Comparison of ENCODE assay signal across 21 cellular contexts in the genomic region with DNA sequence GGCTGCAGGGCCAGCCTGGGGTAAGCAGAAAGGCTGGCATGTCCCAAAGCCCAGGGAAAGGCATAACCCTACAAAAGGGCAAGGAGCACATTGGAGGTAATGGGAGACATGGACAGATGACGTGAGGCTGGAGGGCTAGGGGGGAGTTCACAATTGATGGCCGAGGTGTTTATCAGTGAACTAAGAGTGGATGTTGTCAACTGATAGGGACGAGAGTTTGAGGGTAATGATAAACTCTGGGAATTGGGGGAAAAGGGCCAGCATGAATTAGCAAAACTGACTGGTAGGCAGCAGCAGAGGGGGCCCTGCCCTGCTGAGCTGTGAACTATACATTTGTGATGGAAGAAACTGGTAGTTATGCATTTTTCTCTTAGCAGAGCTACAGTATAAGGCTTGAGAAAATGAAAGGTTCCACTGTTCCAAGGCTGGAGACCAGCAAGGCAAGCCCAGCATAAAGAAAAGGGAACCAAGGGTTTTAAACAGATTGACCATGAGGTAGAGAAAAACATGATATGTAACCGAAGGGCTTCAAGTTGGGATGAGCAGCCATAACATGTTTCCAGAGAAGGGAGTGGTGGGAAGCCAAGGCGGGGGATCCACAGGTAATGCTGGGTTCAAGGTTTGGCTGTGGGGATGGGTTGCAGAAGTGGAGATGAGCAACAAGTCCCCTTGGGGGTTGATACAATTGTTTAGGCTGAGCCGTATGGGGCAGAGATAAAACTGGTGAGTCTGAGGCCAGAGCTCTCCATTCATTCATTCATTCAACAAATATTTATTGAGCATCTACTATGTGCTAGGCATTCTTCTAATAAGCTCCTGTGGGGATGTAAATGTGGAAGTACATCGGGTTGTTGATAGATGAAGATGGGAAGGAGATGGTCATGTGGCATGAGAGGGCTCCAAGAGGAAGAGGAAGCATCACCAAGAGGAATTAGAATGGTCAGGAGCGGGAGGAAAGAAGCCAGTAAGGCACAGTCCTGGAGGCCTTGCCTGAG.
A peak's percentile ranks its signal among the peaks of the same experiment; 100 is the strongest.
DNase-seq lines count a peak whose midpoint lies in the region; ATAC-seq lines count a peak whose summit lies in the region.
"Had no signal": no experiment of that assay in that cellular context is flagged by ENCODE, and none has a peak within 500 bp of the region (broad histone marks: within the 10 kb centered on the region; RNA-seq: fewer than 3 reads in every experiment).

No MANE protein-coding gene starts in this region.

- no peaks in the 10 kb centered on the region for H3K27me3 ChIP-seq in CD8-positive, alpha-beta memory T cell (ENCODE audit: insufficient read depth, low read length, poor library complexity, severe bottlenecking)
- peaks cover 60 to 90% of the 10 kb centered on the region in 2 experiments for H3K27me3 ChIP-seq in mesenchymal stem cell (ENCODE audit: control insufficient read depth in 1 of 2, insufficient read depth in 1 of 2, low read length in 2 of 2)
- H3K27me3 ChIP-seq: testis, vagina had no signal

- H2BK5ac ChIP-seq in mesenchymal stem cell (ENCODE audit: low read depth, low read length, poor library complexity, severe bottlenecking): no peak overlapping the region

- H3K23ac ChIP-seq in mesenchymal stem cell (ENCODE audit: low read length in 2 of 2): no peak overlapping the region

- no peaks in the 10 kb centered on the region for H3K9me3 Mint-ChIP-seq in activated T-cell treated with anti-CD3 and anti-CD28 coated beads, Interleukin-2, amount 50 U/mL, for 24 hours
- H3K9me3 Mint-ChIP-seq in CD8-positive, alpha-beta memory T cell: no peaks in the 10 kb centered on the region
- no peaks in the 10 kb centered on the region for H3K9me3 Mint-ChIP-seq in activated T-helper 17 cell treated with anti-CD3 and anti-CD28 coated beads, Interleukin-2, amount 50 U/mL, for 72 hours
- no peaks in the 10 kb centered on the region for H3K9me3 Mint-ChIP-seq in natural killer cell treated with Interleukin-12 subunit alpha and Interleukin-12 subunit beta and Interleukin-15 and Interleukin-18, amount 100 ng/mL, for 72 hours
- H3K9me3 Mint-ChIP-seq: GM23338, memory B cell had no signal

- no peaks in the 10 kb centered on the region for H3K36me3 Mint-ChIP-seq in activated T-cell treated with anti-CD3 and anti-CD28 coated beads, Interleukin-2, amount 50 U/mL, for 24 hours (ENCODE audit: low read depth)
- no peaks in the 10 kb centered on the region for H3K36me3 Mint-ChIP-seq in CD8-positive, alpha-beta memory T cell
- no peaks in the 10 kb centered on the region for H3K36me3 Mint-ChIP-seq in activated T-helper 17 cell treated with anti-CD3 and anti-CD28 coated beads, Interleukin-2, amount 50 U/mL, for 72 hours (ENCODE audit: low read depth)
- no peaks in the 10 kb centered on the region for H3K36me3 Mint-ChIP-seq in natural killer cell treated with Interleukin-12 subunit alpha and Interleukin-12 subunit beta and Interleukin-15 and Interleukin-18, amount 100 ng/mL, for 72 hours
- H3K36me3 Mint-ChIP-seq: memory B cell had no signal

- peak overlapping the region; percentile 16 for H3K27ac Mint-ChIP-seq in activated T-cell treated with anti-CD3 and anti-CD28 coated beads, Interleukin-2, amount 50 U/mL, for 24 hours
- peak overlapping the region in 5 of 8 donors; percentile 32 to 73 (median 44) for H3K27ac Mint-ChIP-seq in CD8-positive, alpha-beta memory T cell
- peak overlapping the region; percentile 34 for H3K27ac Mint-ChIP-seq in activated T-helper 17 cell treated with anti-CD3 and anti-CD28 coated beads, Interleukin-2, amount 50 U/mL, for 72 hours
- H3K27ac Mint-ChIP-seq in natural killer cell treated with Interleukin-12 subunit alpha and Interleukin-12 subunit beta and Interleukin-15 and Interleukin-18, amount 100 ng/mL, for 72 hours: peak overlapping the region; percentile 43 to 88
- H3K27ac Mint-ChIP-seq: GM23338, memory B cell had no signal

- no peak overlapping the region for H2BK12ac ChIP-seq in mesenchymal stem cell (ENCODE audit: low read length in 2 of 2)

- H2AFZ ChIP-seq in mesenchymal stem cell (ENCODE audit: low read depth, low read length): no peak overlapping the region
- H2AFZ ChIP-seq: GM23338, PC-9 had no signal

- no peak overlapping the region for H3K4ac ChIP-seq in mesenchymal stem cell (ENCODE audit: low read depth in 1 of 2, low read length in 2 of 2)

- H3K18ac ChIP-seq in mesenchymal stem cell (ENCODE audit: low read depth in 1 of 2, low read length in 2 of 2): no peak overlapping the region

- peaks cover 55% of the 10 kb centered on the region for H3K4me1 Mint-ChIP-seq in activated T-cell treated with anti-CD3 and anti-CD28 coated beads, Interleukin-2, amount 50 U/mL, for 24 hours (ENCODE audit: low read depth)
- H3K4me1 Mint-ChIP-seq in CD8-positive, alpha-beta memory T cell: peaks cover 55 to 61% (median 56%) of the 10 kb centered on the region in 3 donors
- H3K4me1 Mint-ChIP-seq in activated T-helper 17 cell treated with anti-CD3 and anti-CD28 coated beads, Interleukin-2, amount 50 U/mL, for 72 hours: peaks cover 52% of the 10 kb centered on the region
- peaks cover 65 to 70% of the 10 kb centered on the region in 2 donors for H3K4me1 Mint-ChIP-seq in natural killer cell treated with Interleukin-12 subunit alpha and Interleukin-12 subunit beta and Interleukin-15 and Interleukin-18, amount 100 ng/mL, for 72 hours (ENCODE audit: low read depth in 2 of 2)

- H2AK5ac ChIP-seq in mesenchymal stem cell (ENCODE audit: low read length, severe bottlenecking): no peak overlapping the region

- H3K36me3 ChIP-seq in CD8-positive, alpha-beta memory T cell (ENCODE audit: insufficient read depth, low read length): no peaks in the 10 kb centered on the region
- no peaks in the 10 kb centered on the region for H3K36me3 ChIP-seq in mesenchymal stem cell (ENCODE audit: control insufficient read depth in 1 of 2, insufficient read depth in 2 of 2, low read depth in 1 of 2, low read length in 2 of 2)
- H3K36me3 ChIP-seq: cardiac muscle cell, vagina had no signal

- no peak for DNase-seq in activated T-cell treated with anti-CD3 and anti-CD28 coated beads, Interleukin-2, amount 50 U/mL, for 24 hours
- DNase-seq in activated T-cell treated with anti-CD3 and anti-CD28 coated beads, Interleukin-2, amount 50 U/mL, for 1 hour: no peak
- DNase-seq in CD8-positive, alpha-beta memory T cell: no peak
- DNase-seq in natural killer cell treated with Interleukin-12 subunit alpha and Interleukin-12 subunit beta and Interleukin-15 and Interleukin-18, amount 100 ng/mL, for 72 hours (ENCODE audit: low spot score): no peak
- DNase-seq in ecto neural progenitor cell (ENCODE audit: low spot score) (no peak), mesenchymal stem cell (no peak)
- no peak for DNase-seq in activated CD8-positive, alpha-beta memory T cell treated with anti-CD3 and anti-CD28 coated beads, Interleukin-2, amount 50 U/mL, for 4 hours
- DNase-seq: activated CD4-positive, CD25-positive, alpha-beta regulatory T cell; dermis blood vessel endothelial cell; glutamatergic neuron; Kasumi-1; NCI-H1092 treated with DMSO at 0.1 percent for 48 hours; NCI-H446; PC-9; SHP77 treated with DMSO at 0.1 percent for 48 hours; testis had no signal

- H3K27me3 Mint-ChIP-seq in activated T-cell treated with anti-CD3 and anti-CD28 coated beads, Interleukin-2, amount 50 U/mL, for 24 hours: no peaks in the 10 kb centered on the region
- H3K27me3 Mint-ChIP-seq in CD8-positive, alpha-beta memory T cell: peaks cover 0 to 2% of the 10 kb centered on the region in 2 donors
- peaks cover 4% of the 10 kb centered on the region for H3K27me3 Mint-ChIP-seq in activated T-helper 17 cell treated with anti-CD3 and anti-CD28 coated beads, Interleukin-2, amount 50 U/mL, for 72 hours
- H3K27me3 Mint-ChIP-seq in natural killer cell treated with Interleukin-12 subunit alpha and Interleukin-12 subunit beta and Interleukin-15 and Interleukin-18, amount 100 ng/mL, for 72 hours: peaks cover 12 to 27% of the 10 kb centered on the region in 2 donors

- no peak overlapping the region for H3K4me2 ChIP-seq in mesenchymal stem cell (ENCODE audit: low read length, poor library complexity, severe bottlenecking)
- H3K4me2 ChIP-seq: GM23338, PC-9 had no signal

- no peak overlapping the region for H3K4me3 ChIP-seq in CD8-positive, alpha-beta memory T cell (ENCODE audit: low read length)
- H3K4me3 ChIP-seq in mesenchymal stem cell (ENCODE audit: insufficient read depth in 1 of 2, low read depth in 1 of 2, low read length in 2 of 2): no peak overlapping the region
- H3K4me3 ChIP-seq: cardiac muscle cell, GM23338, PC-9, testis, vagina had no signal

- H3K14ac ChIP-seq in mesenchymal stem cell (ENCODE audit: low read length in 2 of 2): no peak overlapping the region

- H4K91ac ChIP-seq in mesenchymal stem cell (ENCODE audit: low read length): no peak overlapping the region

- POLR2A ChIA-PET in CD8-positive, alpha-beta memory T cell (lab: Charles Lee): no interaction called here

- no peak for ATAC-seq in activated T-helper 17 cell treated with anti-CD3 and anti-CD28 coated beads, Interleukin-2, amount 50 U/mL, for 72 hours (replicated peaks)
- no peak for ATAC-seq in natural killer cell treated with Interleukin-12 subunit alpha and Interleukin-12 subunit beta and Interleukin-15 and Interleukin-18, amount 100 ng/mL, for 72 hours
- ATAC-seq: GM23338 had no signal

- H3K4me1 ChIP-seq in CD8-positive, alpha-beta memory T cell (ENCODE audit: insufficient read depth, low read length): peaks cover 51% of the 10 kb centered on the region
- H3K4me1 ChIP-seq in mesenchymal stem cell (ENCODE audit: control insufficient read depth, insufficient read depth, low read depth, low read length): peaks cover 8% of the 10 kb centered on the region
- H3K4me1 ChIP-seq: testis had no signal

- CTCF ChIA-PET in CD8-positive, alpha-beta memory T cell (lab: Charles Lee): no interaction called here

- no peaks in the 10 kb centered on the region for H3K79me1 ChIP-seq in mesenchymal stem cell (replicated peaks; ENCODE audit: low read length, poor library complexity, severe bottlenecking)

- 79% methylated on average over 7 of the region's 8 CpGs for WGBS in mesenchymal stem cell

- no peak overlapping the region for H2BK15ac ChIP-seq in mesenchymal stem cell (ENCODE audit: low read depth, poor library complexity, severe bottlenecking)

- no peak overlapping the region for H3K9ac ChIP-seq in mesenchymal stem cell (ENCODE audit: low read length)

- no peak overlapping the region for H3K4me3 Mint-ChIP-seq in activated T-cell treated with anti-CD3 and anti-CD28 coated beads, Interleukin-2, amount 50 U/mL, for 24 hours
- H3K4me3 Mint-ChIP-seq in CD8-positive, alpha-beta memory T cell: peak overlapping the region in 3 of 7 donors; percentile 15 to 27 (median 16)
- H3K4me3 Mint-ChIP-seq in activated T-helper 17 cell treated with anti-CD3 and anti-CD28 coated beads, Interleukin-2, amount 50 U/mL, for 72 hours: peak overlapping the region; percentile 18
- peak overlapping the region; percentile 45 for H3K4me3 Mint-ChIP-seq in natural killer cell treated with Interleukin-12 subunit alpha and Interleukin-12 subunit beta and Interleukin-15 and Interleukin-18, amount 100 ng/mL, for 72 hours
- H3K4me3 Mint-ChIP-seq: GM23338, memory B cell had no signal

- no peak overlapping the region for H3K27ac ChIP-seq in CD8-positive, alpha-beta memory T cell (ENCODE audit: low read depth, low read length)
- H3K27ac ChIP-seq in mesenchymal stem cell (ENCODE audit: low read length, poor library complexity, severe bottlenecking): no peak overlapping the region
- H3K27ac ChIP-seq: cardiac muscle cell, PC-9, testis, vagina had no signal

- no peak overlapping the region for H4K8ac ChIP-seq in mesenchymal stem cell (ENCODE audit: low read length)

- no peaks in the 10 kb centered on the region for H3K9me3 ChIP-seq in CD8-positive, alpha-beta memory T cell (ENCODE audit: low read length)
- H3K9me3 ChIP-seq in mesenchymal stem cell (ENCODE audit: control insufficient read depth, low read length): no peaks in the 10 kb centered on the region
- H3K9me3 ChIP-seq: testis, vagina had no signal

- no peak overlapping the region for H2BK120ac ChIP-seq in mesenchymal stem cell (ENCODE audit: low read depth, low read length)
